8 cellular contexts compared by ENCODE assay signal in the genomic region with DNA sequence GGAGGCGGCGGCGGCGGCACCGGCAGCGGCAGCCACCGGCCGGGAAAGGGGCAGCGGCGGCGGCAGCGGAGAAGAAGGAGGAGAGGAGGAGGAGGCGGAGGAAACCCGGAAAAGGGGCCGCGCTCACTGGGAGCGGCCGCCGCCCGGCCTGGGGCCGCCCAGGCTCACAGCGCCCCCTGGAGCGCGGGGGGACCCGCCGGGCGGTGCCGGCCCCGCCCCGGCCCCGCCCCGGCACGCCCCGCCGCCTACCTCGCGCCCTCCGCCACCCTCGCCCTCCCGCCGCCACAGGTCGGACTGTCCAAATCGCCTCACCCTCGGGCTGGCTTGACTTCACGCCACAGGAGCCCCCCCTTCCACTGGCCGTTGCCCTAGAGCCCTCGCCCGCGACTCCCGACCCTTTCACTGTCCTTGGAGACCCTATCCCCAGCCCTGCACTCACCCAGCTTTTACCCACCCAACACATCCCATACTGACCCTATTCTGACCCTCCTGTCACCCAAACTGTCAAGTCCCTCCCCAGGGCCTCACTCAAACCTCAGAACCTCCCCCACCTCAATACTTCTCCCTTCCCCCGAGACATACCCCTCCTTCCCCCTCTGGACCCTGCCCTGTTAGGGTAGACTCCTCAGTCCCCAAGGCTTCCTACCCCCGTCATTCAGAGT. TPM values are rescaled to one million over a fixed set of nuclear protein-coding genes. Genes with fewer than 3 reads are reported as not detected.
DNase-seq lines count a peak whose midpoint lies in the region; TF ChIP-seq lines count a peak whose summit lies in the region.

A gene (minus strand): TSS at position 85 of the 662 bp plus-strand sequence. CDS start 370 bp downstream, outside the sequence.

- H2AFZ ChIP-seq in MM.1S (ENCODE audit: low read length): peak within 1 kb of the TSS; percentile 95

- no peaks in the 10 kb centered on the region for H3K9me2 ChIP-seq in MM.1S (replicated peaks; ENCODE audit: insufficient read depth, low read length)

- intact Hi-C loops in left ventricle myocardium inferior (cut with micrococcal nuclease): no loop called here

- peaks cover 15% of the 10 kb centered on the region for H3K27me3 Mint-ChIP-seq in T-helper 1 cell treated with Interleukin-12 subunit alpha and Interleukin-12 subunit beta and Interleukin-4 antibody, amounts not matched to agents 30 μg/mL and 1 μg/mL, for 36 hours (ENCODE audit: low read depth)

- peaks cover 22% of the 10 kb centered on the region for H3K4me1 Mint-ChIP-seq in T-helper 1 cell treated with Interleukin-12 subunit alpha and Interleukin-12 subunit beta and Interleukin-4 antibody, amounts not matched to agents 30 μg/mL and 1 μg/mL, for 36 hours (ENCODE audit: low read depth)

- H4K20me1 ChIP-seq in MM.1S (ENCODE audit: insufficient read depth, low read length): no peaks in the 10 kb centered on the region

- 2% methylated on average over 39 of the region's 52 CpGs for WGBS in urinary bladder

- H3K27me3 ChIP-seq in GM06990 (replicated peaks; ENCODE audit: control insufficient read depth, insufficient read depth, low read length) (no peaks in the 10 kb centered on the region), HAP-1 (ENCODE audit: low read depth) (no peaks in the 10 kb centered on the region), MM.1S (replicated peaks; ENCODE audit: insufficient read depth, low read length) (no peaks in the 10 kb centered on the region), left ventricle myocardium inferior (ENCODE audit: low read depth) (peaks cover 6% of the 10 kb centered on the region)

- H3K9ac ChIP-seq in MM.1S (ENCODE audit: low read length): peak within 1 kb of the TSS; percentile 71

- H3K4me3 Mint-ChIP-seq in T-helper 1 cell treated with Interleukin-12 subunit alpha and Interleukin-12 subunit beta and Interleukin-4 antibody, amounts not matched to agents 30 μg/mL and 1 μg/mL, for 36 hours: peak within 1 kb of the TSS; percentile 84

- peak; percentile 78 for DNase-seq in GM06990 (ENCODE audit: extremely low read depth, insufficient read length)
- DNase-seq in HAP-1 (ENCODE audit: low spot score in 2 of 2): peak; percentile 70 to 84
- peak; percentile 75 for DNase-seq in MM.1S
- DNase-seq in amniotic stem cell (lab: John Stamatoyannopoulos, UW): peak; percentile 9
- DNase-seq in left ventricle myocardium inferior: peak; percentile 73
- DNase-seq in pulmonary artery endothelial cell (ENCODE audit: low read depth, low spot score): no peak

- H3K27ac Mint-ChIP-seq in T-helper 1 cell treated with Interleukin-12 subunit alpha and Interleukin-12 subunit beta and Interleukin-4 antibody, amounts not matched to agents 30 μg/mL and 1 μg/mL, for 36 hours: peak within 1 kb of the TSS; percentile 38

- peaks cover 16% of the 10 kb centered on the region for H3K36me3 Mint-ChIP-seq in T-helper 1 cell treated with Interleukin-12 subunit alpha and Interleukin-12 subunit beta and Interleukin-4 antibody, amounts not matched to agents 30 μg/mL and 1 μg/mL, for 36 hours (ENCODE audit: low read depth)

- H3K4me1 ChIP-seq in HAP-1 (peaks cover 7% of the 10 kb centered on the region), MM.1S (ENCODE audit: low read length) (no peaks in the 10 kb centered on the region), left ventricle myocardium inferior (peaks cover 32% of the 10 kb centered on the region), urinary bladder (ENCODE audit: insufficient read depth) (no peaks in the 10 kb centered on the region)

- peaks cover 38% of the 10 kb centered on the region for H3K79me2 ChIP-seq in MM.1S (ENCODE audit: low read length)

- H3K9me3 ChIP-seq in HAP-1 (no peaks in the 10 kb centered on the region), MM.1S (replicated peaks; ENCODE audit: insufficient read depth, low read length) (no peaks in the 10 kb centered on the region), left ventricle myocardium inferior (replicated peaks) (no peaks in the 10 kb centered on the region)

- H3K9me3 Mint-ChIP-seq in T-helper 1 cell treated with Interleukin-12 subunit alpha and Interleukin-12 subunit beta and Interleukin-4 antibody, amounts not matched to agents 30 μg/mL and 1 μg/mL, for 36 hours: no peaks in the 10 kb centered on the region

- in situ Hi-C loops in HAP-1 (cut with MboI; ENCODE audit: low sequenced_read_pairs): no loop called here

- H3K4me2 ChIP-seq in MM.1S (ENCODE audit: low read depth, low read length): peak within 1 kb of the TSS; percentile 96

- H3K27ac ChIP-seq in MM.1S (ENCODE audit: low read length) (no peak within 1 kb of the TSS), left ventricle myocardium inferior (replicated peaks) (peak within 1 kb of the TSS; percentile 54), urinary bladder (ENCODE audit: low read depth) (no peak within 1 kb of the TSS)

- H3K36me3 ChIP-seq in GM06990 (ENCODE audit: control insufficient read depth, insufficient read depth, low read length) (peaks cover 1% of the 10 kb centered on the region), HAP-1 (replicated peaks) (peaks cover 30% of the 10 kb centered on the region), MM.1S (replicated peaks; ENCODE audit: insufficient read depth, low read length) (peaks cover 4% of the 10 kb centered on the region; the same call in 1 of the 2 replicates), left ventricle myocardium inferior (peaks cover 32% of the 10 kb centered on the region), urinary bladder (ENCODE audit: insufficient read depth) (peaks cover 5% of the 10 kb centered on the region)

- TF ChIP-seq CTCF in GM06990 (IDR thresholded peaks at IDR 0.05; ENCODE audit: insufficient read depth, low read length, poor library complexity, severe bottlenecking) (peak; percentile 17), MM.1S (IDR thresholded peaks at IDR 0.05; ENCODE audit: low read length) (0 out of 2 replicates have a peak, but pooled peaks have one; percentile 3), left ventricle myocardium inferior (IDR thresholded peaks at IDR 0.05; ENCODE audit: borderline replicate concordance) (peak; percentile 51)

- H3F3A ChIP-seq in MM.1S (ENCODE audit: insufficient read depth, low read length): no peaks in the 10 kb centered on the region

- peak within 1 kb of the TSS; percentile 93 for H3K4me3 ChIP-seq in GM06990 (replicated peaks; ENCODE audit: low read depth, low read length)
- H3K4me3 ChIP-seq in HAP-1: peak within 1 kb of the TSS; percentile 64
- peak within 1 kb of the TSS; percentile 87 for H3K4me3 ChIP-seq in MM.1S (ENCODE audit: low read length)
- H3K4me3 ChIP-seq in left ventricle myocardium inferior: peak within 1 kb of the TSS; percentile 85
- peak within 1 kb of the TSS; percentile 100 for H3K4me3 ChIP-seq in urinary bladder (ENCODE audit: low read depth, low read length)

RNA-seq across cellular contexts. Expression of the gene that starts here (rescaled TPM):
- total RNA-seq in left ventricle myocardium inferior (31.5 TPM), pulmonary artery endothelial cell (45.0 and 49.7 TPM in 2 replicates), urinary bladder (35.8 TPM)
- 35.4 TPM for polyA plus RNA-seq in urinary bladder
